8 cellular contexts compared by ENCODE assay signal in the genomic region with DNA sequence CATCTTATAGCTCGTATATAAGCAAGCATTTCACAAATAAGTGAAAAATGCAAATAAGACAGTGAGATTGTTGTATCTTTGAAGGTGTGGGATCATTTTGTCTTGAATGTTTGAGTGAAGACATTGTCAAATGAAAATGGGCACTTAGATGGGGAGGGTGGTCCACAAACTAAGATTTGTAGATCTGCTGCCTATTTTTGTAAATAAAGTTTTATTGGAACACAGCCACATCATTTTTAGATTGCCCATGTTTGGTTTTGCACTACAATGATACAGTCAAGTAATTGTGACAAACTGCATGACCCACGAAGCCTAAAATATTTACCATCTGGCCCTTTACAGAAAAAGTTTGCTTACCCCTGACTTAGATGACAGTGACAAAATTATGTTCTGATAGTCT.
"Had no signal": no experiment of that assay in that cellular context is flagged by ENCODE, and none has a peak within 500 bp of the region (broad histone marks: within the 10 kb centered on the region; RNA-seq: fewer than 3 reads in every experiment).

No MANE protein-coding gene starts in this region.

- H3K9me3 Mint-ChIP-seq: IgD-negative memory B cell had no signal

- H3K4me2 ChIP-seq: KMS-11 had no signal

- H3K4me1 Mint-ChIP-seq: IgD-negative memory B cell had no signal

- ATAC-seq: HepG2 had no signal

- H3K27ac Mint-ChIP-seq: IgD-negative memory B cell had no signal

- H3K4me3 Mint-ChIP-seq: IgD-negative memory B cell had no signal

- H3K27ac ChIP-seq: HL-60, KMS-11 had no signal

- FAIRE-seq: HepG2, HTR-8/SVneo had no signal

- H3K9ac ChIP-seq: KMS-11 had no signal

- H3K36me3 Mint-ChIP-seq: IgD-negative memory B cell had no signal

- DNase-seq: IMR-90, KBM-7, KG1 had no signal
